In the genomic region with DNA sequence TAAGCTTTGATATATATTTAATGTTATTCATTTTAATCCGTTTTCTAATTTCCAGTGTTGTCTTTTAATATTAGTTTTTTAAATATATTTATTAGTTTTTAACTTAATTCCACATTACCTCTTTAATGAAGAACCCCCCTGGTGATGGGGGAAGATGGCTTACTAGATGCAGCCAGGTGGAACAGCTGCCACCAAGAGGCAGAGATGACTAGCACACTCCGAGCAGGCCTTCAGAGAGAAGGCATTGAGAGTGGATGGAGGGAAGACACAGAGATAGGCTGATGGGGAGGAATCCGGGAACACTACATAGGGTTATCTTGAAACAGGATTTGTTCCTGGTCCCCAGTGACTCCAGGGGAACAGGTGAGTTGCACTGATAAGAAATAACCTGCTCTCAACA, we compare ENCODE assay signal across 1 cellular context.
TF ChIP-seq lines count a peak whose summit lies in the region.

No MANE protein-coding gene starts in this region.

TF ChIP-seq in H1, 55 proteins besides CTCF, POLR2A, EP300 and RAD21 (continued from another document):
- TF ChIP-seq NRF1 (IDR thresholded peaks at IDR 0.05; ENCODE audit: low read depth, low read length), result no peak
- no peak for TF ChIP-seq NANOG (IDR thresholded peaks at IDR 0.05; ENCODE audit: insufficient read depth, low read depth, low read length, poor library complexity, severe bottlenecking)
